Comparison of ENCODE assay signal across 1 cellular context in the genomic region with DNA sequence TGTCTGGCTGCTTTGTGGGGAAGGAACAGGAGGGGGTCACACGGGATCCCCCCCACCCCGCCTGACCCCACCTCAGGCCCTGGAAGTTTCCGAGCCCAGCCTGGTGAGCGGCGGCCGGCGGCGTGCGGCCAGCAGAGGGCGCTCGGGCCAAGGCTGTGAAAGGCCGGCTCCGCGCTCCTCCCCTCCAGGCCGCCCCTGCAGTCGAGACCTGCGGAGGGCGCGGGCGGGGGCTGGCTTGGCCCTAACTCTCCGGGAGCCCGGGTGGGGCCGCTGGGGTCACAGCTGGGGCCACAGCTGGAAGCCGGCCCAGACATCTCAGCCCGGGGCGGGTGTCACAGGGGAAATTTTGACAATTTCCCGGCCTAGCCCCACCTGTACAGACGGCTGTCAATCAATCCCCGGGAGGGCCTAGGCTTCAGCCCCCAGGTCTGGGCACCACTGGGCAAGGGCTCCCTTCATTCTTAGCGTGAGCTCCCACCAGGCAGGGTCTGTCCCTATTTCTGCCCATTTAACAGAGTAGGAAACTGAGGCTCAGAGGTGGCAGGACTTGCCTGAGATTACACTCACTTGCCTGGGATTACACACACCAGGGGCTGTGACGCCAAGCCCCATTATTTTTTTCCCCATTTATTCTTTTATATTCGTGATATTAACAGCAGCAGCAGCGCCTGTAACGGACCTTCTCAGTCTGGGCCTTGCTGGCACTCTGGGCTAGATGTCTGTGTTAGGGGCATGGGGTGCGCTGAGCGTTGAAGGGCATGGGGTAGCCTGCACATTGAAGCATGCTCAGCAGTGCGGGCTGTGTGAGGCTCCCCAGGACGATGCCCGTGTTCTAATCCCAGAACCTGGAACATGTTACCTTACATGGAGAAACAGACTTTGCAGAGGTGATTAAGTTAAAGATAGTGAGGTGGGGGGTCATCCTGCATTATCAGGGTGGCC.
TF ChIP-seq lines count a peak whose summit lies in the region.

No MANE protein-coding gene starts in this region.

TF ChIP-seq in HepG2, 621 proteins besides CTCF, POLR2A, EP300 and RAD21 (continued from another document and continues in another):
- TF ChIP-seq, protein P1, sequence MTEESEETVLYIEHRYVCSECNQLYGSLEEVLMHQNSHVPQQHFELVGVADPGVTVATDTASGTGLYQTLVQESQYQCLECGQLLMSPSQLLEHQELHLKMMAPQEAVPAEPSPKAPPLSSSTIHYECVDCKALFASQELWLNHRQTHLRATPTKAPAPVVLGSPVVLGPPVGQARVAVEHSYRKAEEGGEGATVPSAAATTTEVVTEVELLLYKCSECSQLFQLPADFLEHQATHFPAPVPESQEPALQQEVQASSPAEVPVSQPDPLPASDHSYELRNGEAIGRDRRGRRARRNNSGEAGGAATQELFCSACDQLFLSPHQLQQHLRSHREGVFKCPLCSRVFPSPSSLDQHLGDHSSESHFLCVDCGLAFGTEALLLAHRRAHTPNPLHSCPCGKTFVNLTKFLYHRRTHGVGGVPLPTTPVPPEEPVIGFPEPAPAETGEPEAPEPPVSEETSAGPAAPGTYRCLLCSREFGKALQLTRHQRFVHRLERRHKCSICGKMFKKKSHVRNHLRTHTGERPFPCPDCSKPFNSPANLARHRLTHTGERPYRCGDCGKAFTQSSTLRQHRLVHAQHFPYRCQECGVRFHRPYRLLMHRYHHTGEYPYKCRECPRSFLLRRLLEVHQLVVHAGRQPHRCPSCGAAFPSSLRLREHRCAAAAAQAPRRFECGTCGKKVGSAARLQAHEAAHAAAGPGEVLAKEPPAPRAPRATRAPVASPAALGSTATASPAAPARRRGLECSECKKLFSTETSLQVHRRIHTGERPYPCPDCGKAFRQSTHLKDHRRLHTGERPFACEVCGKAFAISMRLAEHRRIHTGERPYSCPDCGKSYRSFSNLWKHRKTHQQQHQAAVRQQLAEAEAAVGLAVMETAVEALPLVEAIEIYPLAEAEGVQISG (CRISPR knock-in tag; IDR thresholded peaks at IDR 0.05) = peak; percentile 46; the same call in 1 of the 2 replicates
- TF ChIP-seq NAIF1 (CRISPR knock-in tag; IDR thresholded peaks at IDR 0.05; ENCODE audit: borderline replicate concordance) (no peak), RBM39 (IDR thresholded peaks at IDR 0.05; ENCODE audit: low read depth, low read length, poor library complexity, severe bottlenecking) (no peak), EZH2 (conservative IDR thresholded peaks at IDR 0.05; ENCODE audit: low read depth, low read length) (0 out of 2 replicates have a peak, but pooled peaks have one; percentile 18), STAG1 (CRISPR knock-in tag; IDR thresholded peaks at IDR 0.05) (peak; percentile 96), ZNF263 (CRISPR knock-in tag; IDR thresholded peaks at IDR 0.05) (peak; percentile 95), RFXAP (CRISPR knock-in tag; IDR thresholded peaks at IDR 0.05; ENCODE audit: borderline replicate concordance) (0 out of 2 replicates have a peak, but pooled peaks have one; percentile 52), SKI (IDR thresholded peaks at IDR 0.05; ENCODE audit: partially characterized antibody) (peak; percentile 13), ZNF672 (CRISPR knock-in tag; IDR thresholded peaks at IDR 0.05) (no peak), ZNF558 (CRISPR knock-in tag; IDR thresholded peaks at IDR 0.05; ENCODE audit: borderline replicate concordance) (0 out of 2 replicates have a peak, but pooled peaks have one; percentile 64), KDM4B (CRISPR knock-in tag; IDR thresholded peaks at IDR 0.05) (0 out of 2 replicates have a peak, but pooled peaks have one; percentile 62), ZNF556 (CRISPR knock-in tag; IDR thresholded peaks at IDR 0.05; ENCODE audit: borderline replicate concordance) (peak; percentile 29; the same call in 1 of the 2 replicates), ZNF350 (CRISPR knock-in tag; IDR thresholded peaks at IDR 0.05; ENCODE audit: borderline replicate concordance, low read depth) (no peak; the same call in 1 of the 2 replicates), ZNF451 (CRISPR knock-in tag; IDR thresholded peaks at IDR 0.05) (0 out of 2 replicates have a peak, but pooled peaks have one; percentile 61), MTF2 (CRISPR knock-in tag; IDR thresholded peaks at IDR 0.05; ENCODE audit: borderline replicate concordance) (peak; percentile 88; the same call in 1 of the 2 replicates), KDM2A (CRISPR knock-in tag; IDR thresholded peaks at IDR 0.05; ENCODE audit: borderline replicate concordance, low read depth) (peak; percentile 95), ZNF264 (CRISPR knock-in tag; IDR thresholded peaks at IDR 0.05) (no peak), ZBTB38 (CRISPR knock-in tag; IDR thresholded peaks at IDR 0.05) (peak; percentile 41; the same call in 1 of the 2 replicates), ZNF20 (CRISPR knock-in tag; IDR thresholded peaks at IDR 0.05) (no peak), AGO1 (IDR thresholded peaks at IDR 0.05; ENCODE audit: low read depth, low read length, poor library complexity, severe bottlenecking) (peak; percentile 47), SP2 (CRISPR knock-in tag; IDR thresholded peaks at IDR 0.05) (peak; percentile 47), NR2F6 (IDR thresholded peaks at IDR 0.05) (no peak), NR2F6 (CRISPR knock-in tag; IDR thresholded peaks at IDR 0.05) (peak; percentile 35; the same call in 1 of the 2 replicates), ZNF570 (CRISPR knock-in tag; IDR thresholded peaks at IDR 0.05; ENCODE audit: borderline replicate concordance) (no peak), GABPB1 (CRISPR knock-in tag; IDR thresholded peaks at IDR 0.05) (peak; percentile 67; the same call in 1 of the 2 replicates), KLF6 (CRISPR knock-in tag; IDR thresholded peaks at IDR 0.05) (peak; percentile 59; the same call in 1 of the 2 replicates), ZNF234 (CRISPR knock-in tag; conservative IDR thresholded peaks at IDR 0.05) (peak; percentile 69; the same call in 1 of the 2 replicates)
- TF ChIP-seq, protein P2, sequence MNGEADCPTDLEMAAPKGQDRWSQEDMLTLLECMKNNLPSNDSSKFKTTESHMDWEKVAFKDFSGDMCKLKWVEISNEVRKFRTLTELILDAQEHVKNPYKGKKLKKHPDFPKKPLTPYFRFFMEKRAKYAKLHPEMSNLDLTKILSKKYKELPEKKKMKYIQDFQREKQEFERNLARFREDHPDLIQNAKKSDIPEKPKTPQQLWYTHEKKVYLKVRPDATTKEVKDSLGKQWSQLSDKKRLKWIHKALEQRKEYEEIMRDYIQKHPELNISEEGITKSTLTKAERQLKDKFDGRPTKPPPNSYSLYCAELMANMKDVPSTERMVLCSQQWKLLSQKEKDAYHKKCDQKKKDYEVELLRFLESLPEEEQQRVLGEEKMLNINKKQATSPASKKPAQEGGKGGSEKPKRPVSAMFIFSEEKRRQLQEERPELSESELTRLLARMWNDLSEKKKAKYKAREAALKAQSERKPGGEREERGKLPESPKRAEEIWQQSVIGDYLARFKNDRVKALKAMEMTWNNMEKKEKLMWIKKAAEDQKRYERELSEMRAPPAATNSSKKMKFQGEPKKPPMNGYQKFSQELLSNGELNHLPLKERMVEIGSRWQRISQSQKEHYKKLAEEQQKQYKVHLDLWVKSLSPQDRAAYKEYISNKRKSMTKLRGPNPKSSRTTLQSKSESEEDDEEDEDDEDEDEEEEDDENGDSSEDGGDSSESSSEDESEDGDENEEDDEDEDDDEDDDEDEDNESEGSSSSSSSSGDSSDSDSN (CRISPR knock-in tag; IDR thresholded peaks at IDR 0.05) = peak; percentile 39; the same call in 1 of the 2 replicates
- TF ChIP-seq, protein P3, sequence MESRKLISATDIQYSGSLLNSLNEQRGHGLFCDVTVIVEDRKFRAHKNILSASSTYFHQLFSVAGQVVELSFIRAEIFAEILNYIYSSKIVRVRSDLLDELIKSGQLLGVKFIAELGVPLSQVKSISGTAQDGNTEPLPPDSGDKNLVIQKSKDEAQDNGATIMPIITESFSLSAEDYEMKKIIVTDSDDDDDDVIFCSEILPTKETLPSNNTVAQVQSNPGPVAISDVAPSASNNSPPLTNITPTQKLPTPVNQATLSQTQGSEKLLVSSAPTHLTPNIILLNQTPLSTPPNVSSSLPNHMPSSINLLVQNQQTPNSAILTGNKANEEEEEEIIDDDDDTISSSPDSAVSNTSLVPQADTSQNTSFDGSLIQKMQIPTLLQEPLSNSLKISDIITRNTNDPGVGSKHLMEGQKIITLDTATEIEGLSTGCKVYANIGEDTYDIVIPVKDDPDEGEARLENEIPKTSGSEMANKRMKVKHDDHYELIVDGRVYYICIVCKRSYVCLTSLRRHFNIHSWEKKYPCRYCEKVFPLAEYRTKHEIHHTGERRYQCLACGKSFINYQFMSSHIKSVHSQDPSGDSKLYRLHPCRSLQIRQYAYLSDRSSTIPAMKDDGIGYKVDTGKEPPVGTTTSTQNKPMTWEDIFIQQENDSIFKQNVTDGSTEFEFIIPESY (CRISPR knock-in tag; IDR thresholded peaks at IDR 0.05) = no peak
- TF ChIP-seq, protein P4, sequence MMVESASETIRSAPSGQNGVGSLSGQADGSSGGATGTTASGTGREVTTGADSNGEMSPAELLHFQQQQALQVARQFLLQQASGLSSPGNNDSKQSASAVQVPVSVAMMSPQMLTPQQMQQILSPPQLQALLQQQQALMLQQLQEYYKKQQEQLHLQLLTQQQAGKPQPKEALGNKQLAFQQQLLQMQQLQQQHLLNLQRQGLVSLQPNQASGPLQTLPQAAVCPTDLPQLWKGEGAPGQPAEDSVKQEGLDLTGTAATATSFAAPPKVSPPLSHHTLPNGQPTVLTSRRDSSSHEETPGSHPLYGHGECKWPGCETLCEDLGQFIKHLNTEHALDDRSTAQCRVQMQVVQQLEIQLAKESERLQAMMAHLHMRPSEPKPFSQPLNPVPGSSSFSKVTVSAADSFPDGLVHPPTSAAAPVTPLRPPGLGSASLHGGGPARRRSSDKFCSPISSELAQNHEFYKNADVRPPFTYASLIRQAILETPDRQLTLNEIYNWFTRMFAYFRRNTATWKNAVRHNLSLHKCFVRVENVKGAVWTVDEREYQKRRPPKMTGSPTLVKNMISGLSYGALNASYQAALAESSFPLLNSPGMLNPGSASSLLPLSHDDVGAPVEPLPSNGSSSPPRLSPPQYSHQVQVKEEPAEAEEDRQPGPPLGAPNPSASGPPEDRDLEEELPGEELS (CRISPR knock-in tag; IDR thresholded peaks at IDR 0.05) = peak; percentile 28; the same call in 1 of the 2 replicates
- TF ChIP-seq, protein P5, sequence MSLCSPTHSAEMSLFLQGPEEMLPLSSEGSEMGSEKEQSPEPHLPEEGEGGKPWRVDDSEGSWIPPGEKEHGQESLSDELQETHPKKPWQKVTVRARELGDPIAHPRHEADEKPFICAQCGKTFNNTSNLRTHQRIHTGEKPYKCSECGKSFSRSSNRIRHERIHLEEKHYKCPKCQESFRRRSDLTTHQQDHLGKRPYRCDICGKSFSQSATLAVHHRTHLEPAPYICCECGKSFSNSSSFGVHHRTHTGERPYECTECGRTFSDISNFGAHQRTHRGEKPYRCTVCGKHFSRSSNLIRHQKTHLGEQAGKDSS (CRISPR knock-in tag; IDR thresholded peaks at IDR 0.05; ENCODE audit: borderline replicate concordance, low read depth) = peak; percentile 74; the same call in 1 of the 2 replicates
- TF ChIP-seq, protein P6, sequence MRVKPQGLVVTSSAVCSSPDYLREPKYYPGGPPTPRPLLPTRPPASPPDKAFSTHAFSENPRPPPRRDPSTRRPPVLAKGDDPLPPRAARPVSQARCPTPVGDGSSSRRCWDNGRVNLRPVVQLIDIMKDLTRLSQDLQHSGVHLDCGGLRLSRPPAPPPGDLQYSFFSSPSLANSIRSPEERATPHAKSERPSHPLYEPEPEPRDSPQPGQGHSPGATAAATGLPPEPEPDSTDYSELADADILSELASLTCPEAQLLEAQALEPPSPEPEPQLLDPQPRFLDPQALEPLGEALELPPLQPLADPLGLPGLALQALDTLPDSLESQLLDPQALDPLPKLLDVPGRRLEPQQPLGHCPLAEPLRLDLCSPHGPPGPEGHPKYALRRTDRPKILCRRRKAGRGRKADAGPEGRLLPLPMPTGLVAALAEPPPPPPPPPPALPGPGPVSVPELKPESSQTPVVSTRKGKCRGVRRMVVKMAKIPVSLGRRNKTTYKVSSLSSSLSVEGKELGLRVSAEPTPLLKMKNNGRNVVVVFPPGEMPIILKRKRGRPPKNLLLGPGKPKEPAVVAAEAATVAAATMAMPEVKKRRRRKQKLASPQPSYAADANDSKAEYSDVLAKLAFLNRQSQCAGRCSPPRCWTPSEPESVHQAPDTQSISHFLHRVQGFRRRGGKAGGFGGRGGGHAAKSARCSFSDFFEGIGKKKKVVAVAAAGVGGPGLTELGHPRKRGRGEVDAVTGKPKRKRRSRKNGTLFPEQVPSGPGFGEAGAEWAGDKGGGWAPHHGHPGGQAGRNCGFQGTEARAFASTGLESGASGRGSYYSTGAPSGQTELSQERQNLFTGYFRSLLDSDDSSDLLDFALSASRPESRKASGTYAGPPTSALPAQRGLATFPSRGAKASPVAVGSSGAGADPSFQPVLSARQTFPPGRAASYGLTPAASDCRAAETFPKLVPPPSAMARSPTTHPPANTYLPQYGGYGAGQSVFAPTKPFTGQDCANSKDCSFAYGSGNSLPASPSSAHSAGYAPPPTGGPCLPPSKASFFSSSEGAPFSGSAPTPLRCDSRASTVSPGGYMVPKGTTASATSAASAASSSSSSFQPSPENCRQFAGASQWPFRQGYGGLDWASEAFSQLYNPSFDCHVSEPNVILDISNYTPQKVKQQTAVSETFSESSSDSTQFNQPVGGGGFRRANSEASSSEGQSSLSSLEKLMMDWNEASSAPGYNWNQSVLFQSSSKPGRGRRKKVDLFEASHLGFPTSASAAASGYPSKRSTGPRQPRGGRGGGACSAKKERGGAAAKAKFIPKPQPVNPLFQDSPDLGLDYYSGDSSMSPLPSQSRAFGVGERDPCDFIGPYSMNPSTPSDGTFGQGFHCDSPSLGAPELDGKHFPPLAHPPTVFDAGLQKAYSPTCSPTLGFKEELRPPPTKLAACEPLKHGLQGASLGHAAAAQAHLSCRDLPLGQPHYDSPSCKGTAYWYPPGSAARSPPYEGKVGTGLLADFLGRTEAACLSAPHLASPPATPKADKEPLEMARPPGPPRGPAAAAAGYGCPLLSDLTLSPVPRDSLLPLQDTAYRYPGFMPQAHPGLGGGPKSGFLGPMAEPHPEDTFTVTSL (CRISPR knock-in tag; IDR thresholded peaks at IDR 0.05; ENCODE audit: borderline replicate concordance) = no peak
